8 cellular contexts compared by ENCODE assay signal in the genomic region with DNA sequence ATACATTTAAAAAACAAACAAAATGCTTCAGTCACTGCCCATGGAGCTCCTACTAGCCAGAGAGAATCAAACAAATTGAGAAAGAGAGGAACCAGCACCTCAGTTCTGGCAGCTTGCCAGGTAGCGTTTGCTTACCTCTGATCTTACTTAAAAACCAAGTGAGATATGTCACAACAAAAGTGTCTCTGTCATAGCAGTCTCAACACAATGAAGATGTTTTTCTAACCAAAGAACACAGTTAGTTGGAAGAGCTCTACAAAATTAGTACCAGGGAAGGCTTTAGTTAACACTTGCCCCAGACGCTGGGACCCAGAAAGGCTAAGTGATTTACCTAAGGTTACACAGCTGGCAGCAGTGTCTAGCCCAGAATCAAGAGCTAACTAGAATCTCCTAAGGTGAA. TPM values are rescaled to one million over a fixed set of nuclear protein-coding genes. Genes with fewer than 3 reads are reported as not detected.
DNase-seq lines count a peak whose midpoint lies in the region; ATAC-seq and TF ChIP-seq lines count a peak whose summit lies in the region.

No MANE protein-coding gene starts in this region.

- H3K27ac ChIP-seq in PC-3 (ENCODE audit: low read length) = no peak overlapping the region
- no peak overlapping the region for H3K27ac ChIP-seq in spleen

- H3K4me1 ChIP-seq in PC-3 (ENCODE audit: insufficient read depth, low read length) (peaks cover 51% of the 10 kb centered on the region), spleen (peaks cover 11 to 43% (median 33%) of the 10 kb centered on the region in 6 donors)

- BruUV-seq in PC-3 (replicated peaks; lab: Mats Ljungman, UMichigan) = no TSS peak

- CTCF ChIA-PET in PC-3 (lab: Charles Lee) = interaction anchor here (0.7 kb wide), 1 partner anchor 219 kb away, joined by 3 read pairs; no protein-coding TSS in a partner anchor

- H3F3A ChIP-seq in PC-3 (ENCODE audit: low read length, unreplicated experiment) = no peaks in the 10 kb centered on the region

- H3K79me2 ChIP-seq in PC-3 (ENCODE audit: low read length) = peaks cover 90% of the 10 kb centered on the region

- H3K36me3 ChIP-seq in PC-3 (ENCODE audit: low read depth, low read length) (no peaks in the 10 kb centered on the region), spleen (no peaks in the 10 kb centered on the region)

- no peaks in the 10 kb centered on the region for H3K9me3 ChIP-seq in PC-3 (ENCODE audit: low read length)
- H3K9me3 ChIP-seq in spleen = no peaks in the 10 kb centered on the region

- TF ChIP-seq CTCF in PC-3 (conservative IDR thresholded peaks at IDR 0.05; ENCODE audit: low read depth, low read length) (no peak), spleen (IDR thresholded peaks at IDR 0.05 in 8 of 11, conservative IDR thresholded peaks at IDR 0.05 in 3 of 11) (no peak)

- TF ChIP-seq POLR2A in spleen (IDR thresholded peaks at IDR 0.05) = no peak

- intact Hi-C loops in PC-3 (cut with micrococcal nuclease) = no loop called here
- intact Hi-C loops in spleen (cut with DNase I; ENCODE audit: low total_unique reads) = no loop called here

- no peak overlapping the region for H3K9ac ChIP-seq in PC-3 (ENCODE audit: low read length)

- POLR2A ChIA-PET in PC-3 (lab: Charles Lee; ENCODE audit: unreplicated experiment) = no interaction called here

- ATAC-seq in PC-3 (no peak), HG03196 (IDR thresholded peaks at IDR 0.05; ENCODE audit: unreplicated experiment) (no peak)

- peak overlapping the region; percentile 80 for H3K4me2 ChIP-seq in PC-3 (ENCODE audit: low read length)

- H2AFZ ChIP-seq in PC-3 (ENCODE audit: low read length) = no peak overlapping the region

- 17 to 43% (median 38%) methylated on average over 2 of the region's 2 CpGs for WGBS in spleen, 5 donors

- no peaks in the 10 kb centered on the region for H3K27me3 ChIP-seq in PC-3 (ENCODE audit: low read length)
- H3K27me3 ChIP-seq in spleen (replicated peaks in 1 of 7) = peaks cover 0 to 43% (median 5%) of the 10 kb centered on the region in 7 donors

- H4K20me1 ChIP-seq in PC-3 (ENCODE audit: low read length) = no peaks in the 10 kb centered on the region

- H3K4me3 ChIP-seq in PC-3 (ENCODE audit: low read length) (peak overlapping the region; percentile 94; the same call in 1 of the 2 replicates), spleen (no peak overlapping the region)

- DNase-seq in activated gamma-delta T cell treated with Interleukin-2 at 50 U/mL for 16 hours (peak; percentile 21), activated gamma-delta T cell (lab: John Stamatoyannopoulos, UW) (no peak), PC-3 (peak; percentile 52), glomerular visceral epithelial cell (ENCODE audit: extremely low spot score) (peak; percentile 17), superior temporal gyrus (ENCODE audit: extremely low spot score) (peak; percentile 49), AG08396 (ENCODE audit: low spot score) (no peak), spleen (no peak)

- H3K9me2 ChIP-seq in PC-3 (replicated peaks; ENCODE audit: low read length) = no peaks in the 10 kb centered on the region

RNA-seq across cellular contexts. Expression of gene DOCK4, which starts 3.4 kb away (rescaled TPM):
- total RNA-seq in PC-3 (2014; rRNA removed) = 21.8 and 25.4 TPM in 2 replicates
- total RNA-seq in spleen = 10 to 100 TPM; 11.4 to 26.9 (median 15.9) TPM
- 1 to 10 TPM; 1.4 to 3.4 (median 1.5) TPM for polyA plus RNA-seq in spleen

RNA-seq across cellular contexts. Expression of gene ZNF277, which starts 3.7 kb away (rescaled TPM):
- total RNA-seq in PC-3 (2014; rRNA removed) = 8.7 and 14.0 TPM in 2 replicates
- total RNA-seq in spleen = 10 to 100 TPM; 17.9 to 36.1 (median 20.6) TPM
- polyA plus RNA-seq in spleen = 10 to 100 TPM; 14.5 to 19.0 (median 18.8) TPM

Comparison
In these comparisons a context has a peak if more than half of its experiments do, and no peak if none do; other contexts are left out.
1. DNase-seq: peak in activated gamma-delta T cell treated with Interleukin-2 at 50 U/mL for 16 hours (single experiment), PC-3 (single experiment), glomerular visceral epithelial cell (single experiment) and superior temporal gyrus (single experiment); none in activated gamma-delta T cell (single experiment), AG08396 (single experiment) and spleen (single experiment).